In the genomic region with DNA sequence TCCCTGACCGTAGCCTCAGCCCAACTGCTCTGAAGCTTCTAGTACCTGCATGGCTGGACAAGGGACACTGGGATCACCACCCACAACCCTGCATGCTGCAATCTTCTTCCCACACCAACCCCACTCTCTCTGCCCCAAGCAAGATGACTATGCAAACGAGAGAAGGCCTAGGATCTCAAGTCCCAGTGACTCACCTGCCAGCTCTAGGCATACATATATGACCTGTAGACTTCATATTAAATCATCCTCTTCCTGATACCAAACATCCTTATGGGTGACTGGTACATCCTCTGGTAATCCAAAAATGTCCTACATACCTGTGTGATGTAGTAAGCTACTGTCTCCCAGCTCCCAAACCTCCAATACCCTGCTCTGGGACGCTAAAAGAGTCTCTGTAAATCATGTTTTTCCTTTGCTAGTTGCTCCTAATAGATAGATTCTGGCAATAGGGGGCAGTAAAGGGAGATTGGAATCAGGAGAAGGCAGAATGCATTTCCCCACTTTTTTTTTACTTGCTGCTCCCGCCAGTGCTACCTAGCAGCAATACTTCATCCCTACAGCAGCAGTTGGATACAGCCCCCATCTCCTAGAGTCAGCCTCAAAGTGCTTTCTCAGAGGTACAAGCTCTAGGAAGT, we compare ENCODE assay signal across 18 cellular contexts. TPM values are rescaled to one million over a fixed set of nuclear protein-coding genes. Genes with fewer than 3 reads are reported as not detected.
DNase-seq lines count a peak whose midpoint lies in the region; ATAC-seq and TF ChIP-seq lines count a peak whose summit lies in the region.
"Had no signal": no experiment of that assay in that cellular context is flagged by ENCODE, and none has a peak within 500 bp of the region (broad histone marks: within the 10 kb centered on the region; RNA-seq: fewer than 3 reads in every experiment).

No MANE protein-coding gene starts in this region.

- H3K27ac Mint-ChIP-seq in endodermal cell: no peak overlapping the region
- no peak overlapping the region for H3K27ac Mint-ChIP-seq in glutamatergic neuron (ENCODE audit: unreplicated experiment)
- no peak overlapping the region for H3K27ac Mint-ChIP-seq in CD4-positive, alpha-beta T cell
- H3K27ac Mint-ChIP-seq: activated naive CD4-positive, alpha-beta T cell treated with anti-CD3 and anti-CD28 coated beads, Interleukin-2, amount 10 ng/mL, durations not matched to agents 7 days and 5 days; dendritic cell treated with granulocyte-macrophage colony-stimulating factor and Interleukin-4, amounts not matched to agents 40 ng/mL and 50 ng/mL, for 4 days; natural killer cell treated with Interleukin-12 subunit alpha and Interleukin-12 subunit beta and Interleukin-15 and Interleukin-18, amount 100 ng/mL, for 72 hours had no signal

- no peak overlapping the region for H3K4me2 ChIP-seq in osteoblast (ENCODE audit: insufficient read depth, low read length)

- no peak overlapping the region for H3K9ac ChIP-seq in endodermal cell (ENCODE audit: extremely low read depth, low read length, poor library complexity, severe bottlenecking)
- H3K9ac ChIP-seq: BLaER1 treated with 17β-estradiol and CSF1 and Interleukin-3, amounts not matched to agents 10 nM and 100 nM had no signal

- peak; percentile 4 for TF ChIP-seq CTCF in GM12864 (IDR thresholded peaks at IDR 0.05; ENCODE audit: low read depth, low read length, missing control alignments)
- peak; percentile 10; the same call in 1 of the 2 replicates for TF ChIP-seq CTCF in LNCaP clone FGC (IDR thresholded peaks at IDR 0.05; ENCODE audit: control insufficient read depth, extremely low read depth, insufficient read depth)
- peak; percentile 72 for TF ChIP-seq CTCF in endodermal cell (conservative IDR thresholded peaks at IDR 0.05)
- TF ChIP-seq CTCF in osteoblast (IDR thresholded peaks at IDR 0.05; ENCODE audit: extremely low read depth, low read depth, low read length): peak; percentile 34
- no peak for TF ChIP-seq CTCF in glutamatergic neuron (IDR thresholded peaks at IDR 0.05; ENCODE audit: partially characterized antibody, unreplicated experiment)
- TF ChIP-seq CTCF in CD4-positive, alpha-beta T cell (IDR thresholded peaks at IDR 0.05): no peak

- no peaks in the 10 kb centered on the region for H3K9me3 Mint-ChIP-seq in endodermal cell
- peaks cover 4% of the 10 kb centered on the region for H3K9me3 Mint-ChIP-seq in glutamatergic neuron (ENCODE audit: unreplicated experiment)
- peaks cover 8% of the 10 kb centered on the region for H3K9me3 Mint-ChIP-seq in CD4-positive, alpha-beta T cell

- H3K4me1 ChIP-seq in endodermal cell (ENCODE audit: control insufficient read depth, insufficient read depth, low read length) (peaks cover 5% of the 10 kb centered on the region), osteoblast (ENCODE audit: insufficient read depth, low read length) (no peaks in the 10 kb centered on the region)
- H3K4me1 ChIP-seq: ascending aorta, spleen had no signal

- intact Hi-C loops in CD4-positive, alpha-beta T cell (cut with DNase I, micrococcal nuclease): no loop called here

- no peak overlapping the region for H2AFZ ChIP-seq in osteoblast (ENCODE audit: low read length)

- no peaks in the 10 kb centered on the region for H4K20me1 ChIP-seq in osteoblast (ENCODE audit: insufficient read depth, low read length)
- H4K20me1 ChIP-seq: BLaER1 treated with 17β-estradiol and CSF1 and Interleukin-3, amounts not matched to agents 10 nM and 100 nM had no signal

- ATAC-seq in CD4-positive, alpha-beta T cell (ENCODE audit: poor library complexity): no peak
- ATAC-seq: natural killer cell treated with Interleukin-12 subunit alpha and Interleukin-12 subunit beta and Interleukin-15 and Interleukin-18, amount 100 ng/mL, for 72 hours had no signal

- H3K4me1 Mint-ChIP-seq in endodermal cell (peaks cover 23% of the 10 kb centered on the region), glutamatergic neuron (ENCODE audit: low read depth, unreplicated experiment) (no peaks in the 10 kb centered on the region)
- H3K4me1 Mint-ChIP-seq in CD4-positive, alpha-beta T cell (ENCODE audit: low read depth): peaks cover 4% of the 10 kb centered on the region

- no peaks in the 10 kb centered on the region for H3K27me3 ChIP-seq in endodermal cell (ENCODE audit: control insufficient read depth, insufficient read depth, low read length, poor library complexity, severe bottlenecking)
- peaks cover 11% of the 10 kb centered on the region for H3K27me3 ChIP-seq in osteoblast (ENCODE audit: insufficient read depth, low read length)
- no peaks in the 10 kb centered on the region for H3K27me3 ChIP-seq in CD4-positive, alpha-beta T cell (ENCODE audit: control insufficient read depth, insufficient read depth, low read length)
- H3K27me3 ChIP-seq: ascending aorta; BLaER1 treated with 17β-estradiol and CSF1 and Interleukin-3, amounts not matched to agents 10 nM and 100 nM had no signal

- H3K27me3 Mint-ChIP-seq in endodermal cell (ENCODE audit: insufficient read depth) (peaks cover 13% of the 10 kb centered on the region), glutamatergic neuron (ENCODE audit: unreplicated experiment) (peaks cover 2% of the 10 kb centered on the region)
- H3K27me3 Mint-ChIP-seq in CD4-positive, alpha-beta T cell: no peaks in the 10 kb centered on the region
- H3K27me3 Mint-ChIP-seq: activated naive CD4-positive, alpha-beta T cell treated with anti-CD3 and anti-CD28 coated beads, Interleukin-2, amount 10 ng/mL, durations not matched to agents 7 days and 5 days; dendritic cell treated with granulocyte-macrophage colony-stimulating factor and Interleukin-4, amounts not matched to agents 40 ng/mL and 50 ng/mL, for 4 days; natural killer cell treated with Interleukin-12 subunit alpha and Interleukin-12 subunit beta and Interleukin-15 and Interleukin-18, amount 100 ng/mL, for 72 hours had no signal

- H3K4me3 Mint-ChIP-seq in endodermal cell (no peak overlapping the region), glutamatergic neuron (ENCODE audit: unreplicated experiment) (no peak overlapping the region)
- H3K4me3 Mint-ChIP-seq in CD4-positive, alpha-beta T cell: no peak overlapping the region
- H3K4me3 Mint-ChIP-seq: activated naive CD4-positive, alpha-beta T cell treated with anti-CD3 and anti-CD28 coated beads, Interleukin-2, amount 10 ng/mL, durations not matched to agents 7 days and 5 days; dendritic cell treated with granulocyte-macrophage colony-stimulating factor and Interleukin-4, amounts not matched to agents 40 ng/mL and 50 ng/mL, for 4 days; natural killer cell treated with Interleukin-12 subunit alpha and Interleukin-12 subunit beta and Interleukin-15 and Interleukin-18, amount 100 ng/mL, for 72 hours had no signal

- H3K36me3 Mint-ChIP-seq in endodermal cell (ENCODE audit: low read depth) (no peaks in the 10 kb centered on the region), glutamatergic neuron (ENCODE audit: unreplicated experiment) (no peaks in the 10 kb centered on the region)
- no peaks in the 10 kb centered on the region for H3K36me3 Mint-ChIP-seq in CD4-positive, alpha-beta T cell (ENCODE audit: low read depth)
- H3K36me3 Mint-ChIP-seq: activated naive CD4-positive, alpha-beta T cell treated with anti-CD3 and anti-CD28 coated beads, Interleukin-2, amount 10 ng/mL, durations not matched to agents 7 days and 5 days; natural killer cell treated with Interleukin-12 subunit alpha and Interleukin-12 subunit beta and Interleukin-15 and Interleukin-18, amount 100 ng/mL, for 72 hours had no signal

- H3K36me3 ChIP-seq in endodermal cell (ENCODE audit: control insufficient read depth, insufficient read depth, low read length): no peaks in the 10 kb centered on the region
- no peaks in the 10 kb centered on the region for H3K36me3 ChIP-seq in osteoblast (ENCODE audit: insufficient read depth, low read length)
- H3K36me3 ChIP-seq: ascending aorta; BLaER1 treated with 17β-estradiol and CSF1 and Interleukin-3, amounts not matched to agents 10 nM and 100 nM; spleen had no signal

- CTCF ChIA-PET in CD4-positive, alpha-beta T cell (lab: Charles Lee): no interaction called here

- H3K4me3 ChIP-seq in GM12864 (ENCODE audit: low read depth, low read length): no peak overlapping the region
- H3K4me3 ChIP-seq in LNCaP clone FGC (ENCODE audit: low read depth, low read length): no peak overlapping the region
- H3K4me3 ChIP-seq in endodermal cell (ENCODE audit: low read length): no peak overlapping the region
- no peak overlapping the region for H3K4me3 ChIP-seq in osteoblast (ENCODE audit: insufficient read depth, low read length)
- H3K4me3 ChIP-seq: ascending aorta; BLaER1 treated with 17β-estradiol and CSF1 and Interleukin-3, amounts not matched to agents 10 nM and 100 nM; spleen had no signal

- H3K27ac ChIP-seq in endodermal cell (ENCODE audit: low read depth, low read length) (no peak overlapping the region), osteoblast (ENCODE audit: low read depth, low read length) (no peak overlapping the region)
- H3K27ac ChIP-seq in CD4-positive, alpha-beta T cell (ENCODE audit: low read depth, low read length): no peak overlapping the region
- H3K27ac ChIP-seq: ascending aorta; BLaER1 treated with 17β-estradiol and CSF1 and Interleukin-3, amounts not matched to agents 10 nM and 100 nM; spleen had no signal

- H3K79me2 ChIP-seq in osteoblast (ENCODE audit: insufficient read depth, low read length): no peaks in the 10 kb centered on the region

- POLR2A ChIA-PET in CD4-positive, alpha-beta T cell (lab: Charles Lee): no interaction called here

- 86 to 87% methylated on average over 3 to 4 of the region's 4 CpGs for WGBS in endodermal cell (ENCODE audit: insufficient coverage in 1 of 2, insufficient read length in 1 of 2), 2 experiments

- no peaks in the 10 kb centered on the region for H3K9me3 ChIP-seq in endodermal cell (ENCODE audit: control insufficient read depth, low read length)
- H3K9me3 ChIP-seq in osteoblast (ENCODE audit: low read depth, low read length): no peaks in the 10 kb centered on the region
- H3K9me3 ChIP-seq in CD4-positive, alpha-beta T cell (ENCODE audit: control insufficient read depth, low read length): no peaks in the 10 kb centered on the region
- H3K9me3 ChIP-seq: ascending aorta; BLaER1 treated with 17β-estradiol and CSF1 and Interleukin-3, amounts not matched to agents 10 nM and 100 nM had no signal

- DNase-seq in GM12864 (ENCODE audit: low read depth) (no peak), LNCaP clone FGC (ENCODE audit: low read depth) (no peak), endodermal cell (peak; percentile 50), osteoblast (ENCODE audit: insufficient read length, low spot score, missing footprints) (no peak), SKM-1 (lab: John Stamatoyannopoulos, UW; ENCODE audit: unreplicated experiment) (no peak), glutamatergic neuron (no peak)
- no peak for DNase-seq in CD4-positive, alpha-beta T cell
- DNase-seq: activated naive CD4-positive, alpha-beta T cell treated with anti-CD3 and anti-CD28 coated beads, Interleukin-2, amount 10 ng/mL, durations not matched to agents 7 days and 5 days; erythroblast; mesenchymal stem cell; NCI-H2081 treated with DMSO at 0.1 percent for 48 hours; NCI-H526; spleen had no signal

RNA-seq across cellular contexts. Expression of gene SOX9, which starts 43.4 kb away (rescaled TPM):
- total RNA-seq in endodermal cell (1 to 10 TPM in 1 of 2 donors, under 1 TPM in 1; 0.46 to 1.3 TPM), osteoblast (6.5 and 8.3 TPM in 2 replicates), glutamatergic neuron (ENCODE audit: unreplicated experiment) (1.6 TPM)
- 35.3 TPM for polyA plus RNA-seq in endodermal cell (2013, experiment 1 of 2)
- polyA plus RNA-seq in endodermal cell (2013, experiment 2 of 2): 32.2 TPM
- total RNA-seq in CD4-positive, alpha-beta T cell: not detected
- total RNA-seq: natural killer cell treated with Interleukin-12 subunit alpha and Interleukin-12 subunit beta and Interleukin-15 and Interleukin-18, amount 100 ng/mL, for 72 hours; pulmonary artery endothelial cell had no signal

Comparison
In these comparisons a context has a peak if more than half of its experiments do, and no peak if none do; other contexts are left out.
1. CTCF ChIP-seq: peak in GM12864 (single experiment), LNCaP clone FGC (single experiment), endodermal cell (single experiment) and osteoblast (single experiment); none in glutamatergic neuron (single experiment) and CD4-positive, alpha-beta T cell (single experiment).